In the genomic region with DNA sequence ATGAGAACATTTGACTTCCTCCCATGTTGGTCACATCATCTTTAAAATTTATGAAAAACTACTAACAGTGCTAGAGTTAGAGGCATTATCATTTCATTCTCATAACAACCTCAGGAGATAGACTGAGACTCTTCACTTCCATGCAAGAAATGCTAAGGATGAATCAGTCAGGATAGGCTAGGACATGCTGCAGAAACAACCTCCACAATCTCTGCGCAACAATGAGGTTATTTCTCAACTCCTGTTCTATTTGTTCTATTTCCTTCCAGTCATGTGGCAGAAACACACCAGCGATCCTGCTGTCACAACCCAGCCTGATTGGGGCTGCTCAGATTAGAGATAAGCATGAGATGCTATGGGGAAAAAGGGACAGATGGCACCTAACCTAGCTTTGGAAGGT, we compare ENCODE assay signal across 29 cellular contexts.
"Had no signal": no experiment of that assay in that cellular context is flagged by ENCODE, and none has a peak within 500 bp of the region (broad histone marks: within the 10 kb centered on the region; RNA-seq: fewer than 3 reads in every experiment).

No MANE protein-coding gene starts in this region.

- ATAC-seq: foreskin keratinocyte; gastroesophageal sphincter; heart left ventricle; left cardiac atrium; left lung; naive thymus-derived CD4-positive, alpha-beta T cell; sciatic nerve; stimulated activated memory B cell treated with anti-CD40 and anti-IgM and Interleukin-4, amounts not matched to agents 10 μg/mL and 1 μg/mL and 100 μg/mL, for 72 hours; stimulated activated naive CD8-positive, alpha-beta T cell treated with anti-CD3 and anti-CD28 coated beads, Interleukin-15, Interleukin-2, amounts not matched to agents 100 U/mL and 50 U/mL, for 24 hours; upper lobe of right lung had no signal

- H3K9ac ChIP-seq: neural progenitor cell, parathyroid adenoma had no signal

- H3K36me3 ChIP-seq: esophagus muscularis mucosa, gastroesophageal sphincter, heart left ventricle, left lung, neural progenitor cell, suprapubic skin, transverse colon, upper lobe of right lung, uterus had no signal

- H3K9me3 Mint-ChIP-seq: naive thymus-derived CD4-positive, alpha-beta T cell; stimulated activated memory B cell treated with anti-CD40 and anti-IgM and Interleukin-4, amounts not matched to agents 10 μg/mL and 1 μg/mL and 100 μg/mL, for 72 hours had no signal

- H3K4me1 ChIP-seq: foreskin keratinocyte, parathyroid adenoma, uterus had no signal

- H3K4me3 Mint-ChIP-seq: endodermal cell; naive thymus-derived CD4-positive, alpha-beta T cell; nephron; neural progenitor cell; stimulated activated memory B cell treated with anti-CD40 and anti-IgM and Interleukin-4, amounts not matched to agents 10 μg/mL and 1 μg/mL and 100 μg/mL, for 72 hours had no signal

- H3K4me3 ChIP-seq: esophagus muscularis mucosa, gastroesophageal sphincter, heart left ventricle, left lung, neural progenitor cell, smooth muscle cell, suprapubic skin, transverse colon, upper lobe of right lung, uterus had no signal

- H3K36me3 Mint-ChIP-seq: neural progenitor cell; stimulated activated memory B cell treated with anti-CD40 and anti-IgM and Interleukin-4, amounts not matched to agents 10 μg/mL and 1 μg/mL and 100 μg/mL, for 72 hours had no signal

- H3K27me3 ChIP-seq: foreskin keratinocyte, uterus had no signal

- DNase-seq: effector CD8-positive, alpha-beta T cell; endodermal cell; foreskin keratinocyte; heart left ventricle; hippocampal formation; left cardiac atrium; left lung; mesendoderm; midbrain; naive thymus-derived CD4-positive, alpha-beta T cell; stimulated activated CD4-positive, alpha-beta T cell treated with anti-CD3 and anti-CD28 coated beads, Interleukin-12 subunit alpha, Interleukin-12 subunit beta, amount 100 ng/mL, for 4 hours; stimulated activated CD4-positive, alpha-beta T cell treated with anti-CD3 and anti-CD28 coated beads, Interleukin-2, amount 100 ng/mL, for 24 hours; stimulated activated CD4-positive, alpha-beta T cell treated with anti-CD3 and anti-CD28 coated beads, Interleukin-4, amount 100 ng/mL, for 24 hours; stimulated activated naive CD8-positive, alpha-beta T cell treated with anti-CD3 and anti-CD28 coated beads, Interleukin-15, Interleukin-2, amounts not matched to agents 100 U/mL and 50 U/mL, for 24 hours; transverse colon; upper lobe of right lung; uterus had no signal

- H2AFZ ChIP-seq: neural progenitor cell, parathyroid adenoma had no signal

- H3K9me3 ChIP-seq: esophagus muscularis mucosa, gastroesophageal sphincter, heart left ventricle, left lung, suprapubic skin, transverse colon, upper lobe of right lung, uterus had no signal

- H3K27ac Mint-ChIP-seq: endodermal cell; naive thymus-derived CD4-positive, alpha-beta T cell; nephron; neural progenitor cell; progenitor cell of endocrine pancreas; stimulated activated memory B cell treated with anti-CD40 and anti-IgM and Interleukin-4, amounts not matched to agents 10 μg/mL and 1 μg/mL and 100 μg/mL, for 72 hours had no signal

- H3K27ac ChIP-seq: esophagus muscularis mucosa, foreskin keratinocyte, gastroesophageal sphincter, heart left ventricle, left lung, neural progenitor cell, parathyroid adenoma, suprapubic skin, transverse colon, upper lobe of right lung, uterus had no signal

- H3K4me2 ChIP-seq: neural progenitor cell, smooth muscle cell had no signal

- H3K79me2 ChIP-seq: parathyroid adenoma had no signal

- FAIRE-seq: colon, islet of Langerhans had no signal
